In the genomic region with DNA sequence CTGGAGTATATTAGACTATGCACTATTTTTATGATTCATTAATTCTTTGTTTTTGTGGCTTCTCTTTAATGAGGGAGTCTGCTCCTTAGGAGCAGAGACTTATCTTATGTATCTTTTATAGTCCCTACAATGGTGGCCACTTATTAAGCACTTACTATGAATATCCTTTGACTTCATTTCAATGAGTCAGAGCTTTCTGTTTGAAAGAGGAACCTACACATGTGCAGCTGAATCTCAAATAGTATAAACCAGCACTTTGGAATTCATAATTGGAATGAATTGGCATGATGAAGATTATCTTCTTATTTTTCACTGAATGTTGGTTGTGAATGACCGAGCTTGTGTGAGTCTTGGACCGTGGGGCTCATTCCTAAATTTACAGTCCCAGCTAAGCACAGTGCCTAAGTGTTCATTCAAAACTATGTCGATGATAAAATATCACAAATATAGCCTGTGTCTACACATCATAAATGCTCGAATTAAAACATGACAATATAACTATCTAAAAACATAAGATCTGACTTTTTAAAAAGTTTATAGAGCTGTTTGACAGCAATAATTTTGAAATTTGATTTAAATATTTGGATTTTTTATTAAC, we compare ENCODE assay signal across 23 cellular contexts. TPM values are rescaled to one million over a fixed set of nuclear protein-coding genes. Genes with fewer than 3 reads are reported as not detected.
"Had no signal": no experiment of that assay in that cellular context is flagged by ENCODE, and none has a peak within 500 bp of the region (broad histone marks: within the 10 kb centered on the region; RNA-seq: fewer than 3 reads in every experiment).

No MANE protein-coding gene starts in this region.

- FAIRE-seq: RCC 7860 had no signal

- ATAC-seq: activated CD8-positive, alpha-beta T cell treated with anti-CD3 and anti-CD28 coated beads for 36 hours; activated T-cell treated with anti-CD3 and anti-CD28 coated beads, Interleukin-2, amount 50 U/mL, for 72 hours had no signal

- DNase-seq: activated CD4-positive, alpha-beta T cell treated with anti-CD3 and anti-CD28 coated beads, Interleukin-2, amount 50 U/mL, for 1 hour; activated CD4-positive, CD25-positive, alpha-beta regulatory T cell; activated CD8-positive, alpha-beta memory T cell treated with anti-CD3 and anti-CD28 coated beads, Interleukin-2, amount 50 U/mL, for 4 hours; activated CD8-positive, alpha-beta T cell treated with anti-CD3 and anti-CD28 coated beads for 36 hours; activated gamma-delta T cell treated with Interleukin-2 at 50 U/mL for 16 hours; activated naive CD4-positive, alpha-beta T cell treated with anti-CD3 and anti-CD28 coated beads, Interleukin-2, amount 10 ng/mL, durations not matched to agents 7 days and 5 days; activated naive CD8-positive, alpha-beta T cell treated with anti-CD3 and anti-CD28 coated beads, Interleukin-2, amount 10 ng/mL, durations not matched to agents 7 days and 5 days; activated T-cell treated with anti-CD3 and anti-CD28 coated beads, Interleukin-2, amount 50 U/mL, for 72 hours; adrenal gland; anterior cingulate cortex; caudate nucleus; NCI-H1092; NCI-H1417; NCI-H1930; NCI-H510A treated with DMSO at 0.1 percent for 48 hours; NCI-H69; NK-92 treated with Interleukin-12 subunit alpha and Interleukin-12 subunit beta, amount 100 ng/mL, for 24 hours; OCI-M1; SIG-M5; T-helper 1 cell had no signal

RNA-seq across cellular contexts. Expression of gene NPAS3, which starts 30.1 kb away (rescaled TPM):
- total RNA-seq: activated CD8-positive, alpha-beta T cell treated with anti-CD3 and anti-CD28 coated beads for 36 hours; activated naive CD8-positive, alpha-beta T cell treated with anti-CD3 and anti-CD28 coated beads, Interleukin-2, amount 10 ng/mL, durations not matched to agents 7 days and 5 days; activated T-cell treated with anti-CD3 and anti-CD28 coated beads, Interleukin-2, amount 50 U/mL, for 72 hours; activated T-helper 2 cell treated with anti-CD3 and anti-CD28 coated beads, Interferon-gamma antibody, Interleukin-2, Interleukin-4, amounts not matched to agents 10 μg/mL and 5 μg/mL and 100 μg/mL, durations not matched to agents 14 hours and 24 hours and 36 hours; T-helper 2 cell treated with Interferon-gamma antibody and Interleukin-4, amounts not matched to agents 100 ng/mL and 5 ng/mL, for 36 hours had no signal
